Comparison of ENCODE assay signal across 13 cellular contexts in genomic region chr10:113020838-113021237, GRCh38.
A peak's percentile ranks its signal among the peaks of the same experiment; 100 is the strongest.
DNase-seq lines count a peak whose midpoint lies in the region; ATAC-seq and TF ChIP-seq lines count a peak whose summit lies in the region.
"Had no signal": no experiment of that assay in that cellular context is flagged by ENCODE, and none has a peak within 500 bp of the region (broad histone marks: within the 10 kb centered on the region; RNA-seq: fewer than 3 reads in every experiment).

No MANE protein-coding gene starts in this region.

- no CpG with 5 or more reads among the region's 7 CpGs for WGBS in trophoblast cell (ENCODE audit: extremely low coverage, insufficient coverage, insufficient read length)

- H3K4me3 Mint-ChIP-seq in type B pancreatic cell = no peak overlapping the region
- no peak overlapping the region for H3K4me3 Mint-ChIP-seq in activated CD4-positive, alpha-beta memory T cell treated with anti-CD3 and anti-CD28 coated beads, Interleukin-2, amount 10 ng/mL, durations not matched to agents 7 days and 5 days
- H3K4me3 Mint-ChIP-seq: central memory CD8-positive, alpha-beta T cell had no signal

- H3K4me2 ChIP-seq in trophoblast cell (ENCODE audit: low read length) = no peak overlapping the region

- peak overlapping the region; percentile 60 for H3K27ac ChIP-seq in left ventricle myocardium inferior (replicated peaks)
- H3K27ac ChIP-seq in trophoblast cell (ENCODE audit: low read depth, low read length) = no peak overlapping the region
- H3K27ac ChIP-seq: ovary had no signal

- H3K4me3 ChIP-seq in left ventricle myocardium inferior (no peak overlapping the region), trophoblast cell (ENCODE audit: low read depth, low read length) (no peak overlapping the region)
- H3K4me3 ChIP-seq: ovary had no signal

- DNase-seq in DMS53 (lab: John Stamatoyannopoulos, UW) (peak; percentile 91), NCI-H2171 treated with DMSO at 0.1 percent for 48 hours (lab: John Stamatoyannopoulos, UW) (peak; percentile 54), left ventricle myocardium inferior (no peak), trophoblast cell (no peak), type B pancreatic cell (ENCODE audit: extremely low spot score, unreplicated experiment) (no peak), SIG-M5 (lab: John Stamatoyannopoulos, UW) (no peak)
- no peak for DNase-seq in activated CD4-positive, alpha-beta memory T cell treated with anti-CD3 and anti-CD28 coated beads, Interleukin-2, amount 10 ng/mL, durations not matched to agents 7 days and 5 days
- DNase-seq: activated effector memory CD4-positive, alpha-beta T cell treated with anti-CD3 and anti-CD28 coated beads, Interleukin-2, amount 50 U/mL, for 16 hours; AML-193; kidney glomerular epithelial cell had no signal

- H4K12ac ChIP-seq in trophoblast cell (ENCODE audit: low read depth, low read length) = no peak overlapping the region

- no peaks in the 10 kb centered on the region for H3K9me3 Mint-ChIP-seq in type B pancreatic cell
- H3K9me3 Mint-ChIP-seq in activated CD4-positive, alpha-beta memory T cell treated with anti-CD3 and anti-CD28 coated beads, Interleukin-2, amount 10 ng/mL, durations not matched to agents 7 days and 5 days = no peaks in the 10 kb centered on the region
- H3K9me3 Mint-ChIP-seq: central memory CD8-positive, alpha-beta T cell had no signal

- H2BK12ac ChIP-seq in trophoblast cell (ENCODE audit: low read length) = no peak overlapping the region

- H2AK5ac ChIP-seq in trophoblast cell (ENCODE audit: low read length) = no peak overlapping the region

- peak overlapping the region; percentile 65 for H3K4ac ChIP-seq in trophoblast cell (ENCODE audit: low read depth, low read length)

- H2BK5ac ChIP-seq in trophoblast cell (ENCODE audit: low read depth, low read length, poor library complexity) = no peak overlapping the region

- peaks cover 53% of the 10 kb centered on the region for H3K4me1 Mint-ChIP-seq in type B pancreatic cell (ENCODE audit: unreplicated experiment)
- H3K4me1 Mint-ChIP-seq in activated CD4-positive, alpha-beta memory T cell treated with anti-CD3 and anti-CD28 coated beads, Interleukin-2, amount 10 ng/mL, durations not matched to agents 7 days and 5 days = no peaks in the 10 kb centered on the region
- H3K4me1 Mint-ChIP-seq: central memory CD8-positive, alpha-beta T cell had no signal

- H3K9ac ChIP-seq in trophoblast cell (ENCODE audit: low read length) = no peak overlapping the region

- no peak overlapping the region for H3K18ac ChIP-seq in trophoblast cell (ENCODE audit: low read length)

- no peak overlapping the region for H3K27ac Mint-ChIP-seq in type B pancreatic cell
- no peak overlapping the region for H3K27ac Mint-ChIP-seq in activated CD4-positive, alpha-beta memory T cell treated with anti-CD3 and anti-CD28 coated beads, Interleukin-2, amount 10 ng/mL, durations not matched to agents 7 days and 5 days

- CTCF ChIA-PET in activated CD4-positive, alpha-beta memory T cell treated with anti-CD3 and anti-CD28 coated beads, Interleukin-2, amount 10 ng/mL, durations not matched to agents 7 days and 5 days (lab: Charles Lee) = no interaction called here

- no peaks in the 10 kb centered on the region for H3K27me3 ChIP-seq in left ventricle myocardium inferior (ENCODE audit: low read depth)
- H3K27me3 ChIP-seq in trophoblast cell (ENCODE audit: insufficient read depth, low read length) = no peaks in the 10 kb centered on the region
- H3K27me3 ChIP-seq: ovary had no signal

- H3K4me1 ChIP-seq in left ventricle myocardium inferior = peaks cover 73% of the 10 kb centered on the region
- peaks cover 25 to 27% of the 10 kb centered on the region in 2 experiments for H3K4me1 ChIP-seq in trophoblast cell (ENCODE audit: control insufficient read depth in 1 of 2, insufficient read depth in 2 of 2, low read length in 2 of 2)

- no peak for ATAC-seq in GM21360 (IDR thresholded peaks at IDR 0.05; ENCODE audit: unreplicated experiment)

- no peaks in the 10 kb centered on the region for H3K36me3 Mint-ChIP-seq in type B pancreatic cell
- no peaks in the 10 kb centered on the region for H3K36me3 Mint-ChIP-seq in activated CD4-positive, alpha-beta memory T cell treated with anti-CD3 and anti-CD28 coated beads, Interleukin-2, amount 10 ng/mL, durations not matched to agents 7 days and 5 days (ENCODE audit: low read depth)

- H3K36me3 ChIP-seq in left ventricle myocardium inferior (no peaks in the 10 kb centered on the region), trophoblast cell (ENCODE audit: control insufficient read depth in 1 of 2, insufficient read depth in 2 of 2, low read length in 2 of 2) (peaks cover 0 to 2% of the 10 kb centered on the region in 2 experiments)
- H3K36me3 ChIP-seq: ovary had no signal

- no peak overlapping the region for H4K8ac ChIP-seq in trophoblast cell (ENCODE audit: low read depth, low read length)

- no peak overlapping the region for H4K91ac ChIP-seq in trophoblast cell (ENCODE audit: low read depth, low read length)

- no peak overlapping the region for H2BK120ac ChIP-seq in trophoblast cell (ENCODE audit: insufficient read depth, low read length, poor library complexity)

- peaks cover 3% of the 10 kb centered on the region for H3K27me3 Mint-ChIP-seq in type B pancreatic cell
- H3K27me3 Mint-ChIP-seq in activated CD4-positive, alpha-beta memory T cell treated with anti-CD3 and anti-CD28 coated beads, Interleukin-2, amount 10 ng/mL, durations not matched to agents 7 days and 5 days = no peaks in the 10 kb centered on the region
- H3K27me3 Mint-ChIP-seq: central memory CD8-positive, alpha-beta T cell had no signal

- no peak overlapping the region for H3K23ac ChIP-seq in trophoblast cell (ENCODE audit: low read length)

- peaks cover 14% of the 10 kb centered on the region for H3K79me2 ChIP-seq in trophoblast cell (ENCODE audit: control insufficient read depth, insufficient read depth, low read length, poor library complexity)

- peaks cover 9% of the 10 kb centered on the region for H3K79me1 ChIP-seq in trophoblast cell (ENCODE audit: low read length)

- no peak overlapping the region for H3K14ac ChIP-seq in trophoblast cell (ENCODE audit: low read length)

- H3K9me3 ChIP-seq in left ventricle myocardium inferior (replicated peaks) (no peaks in the 10 kb centered on the region), trophoblast cell (ENCODE audit: insufficient read depth, low read depth, low read length) (no peaks in the 10 kb centered on the region)
- H3K9me3 ChIP-seq: ovary had no signal

- no peak overlapping the region for H2AFZ ChIP-seq in trophoblast cell (ENCODE audit: insufficient read depth, low read length, poor library complexity)

- POLR2A ChIA-PET in activated CD4-positive, alpha-beta memory T cell treated with anti-CD3 and anti-CD28 coated beads, Interleukin-2, amount 10 ng/mL, durations not matched to agents 7 days and 5 days (lab: Charles Lee) = no interaction called here

- intact Hi-C loops in left ventricle myocardium inferior (cut with micrococcal nuclease) = no loop called here

- TF ChIP-seq CTCF in left ventricle myocardium inferior (IDR thresholded peaks at IDR 0.05; ENCODE audit: borderline replicate concordance) (no peak), type B pancreatic cell (conservative IDR thresholded peaks at IDR 0.05) (no peak)

Comparison
In these comparisons a context has a peak if more than half of its experiments do, and no peak if none do; other contexts are left out.
1. DNase-seq: peak in DMS53 (single experiment) and NCI-H2171 treated with DMSO at 0.1 percent for 48 hours (single experiment); none in left ventricle myocardium inferior (single experiment), trophoblast cell (0 of 2), type B pancreatic cell (single experiment), SIG-M5 (single experiment) and activated CD4-positive, alpha-beta memory T cell treated with anti-CD3 and anti-CD28 coated beads, Interleukin-2, amount 10 ng/mL, durations not matched to agents 7 days and 5 days (single experiment).